In genomic region chr11:57556041-57556440, GRCh38 we compare ENCODE assay signal across 2 cellular contexts.
A peak's percentile ranks its signal among the peaks of the same experiment; 100 is the strongest.
TF ChIP-seq lines count a peak whose summit lies in the region.

No MANE protein-coding gene starts in this region.

TF ChIP-seq in GM23338, 12 proteins besides CTCF, POLR2A, EP300 and RAD21:
- TF ChIP-seq EZH2 (IDR thresholded peaks at IDR 0.05; ENCODE audit: low read depth, unreplicated experiment) (no peak), ZNF462 (CRISPR knock-in tag; IDR thresholded peaks at IDR 0.05) (no peak), ZNF331 (CRISPR knock-in tag; IDR thresholded peaks at IDR 0.05; ENCODE audit: low read depth) (no peak), JUNB (IDR thresholded peaks at IDR 0.05; ENCODE audit: unreplicated experiment) (no peak), CREB1 (CRISPR knock-in tag; IDR thresholded peaks at IDR 0.05; ENCODE audit: low read depth) (no peak), ZNF114 (CRISPR knock-in tag; IDR thresholded peaks at IDR 0.05) (no peak), STAT1 (IDR thresholded peaks at IDR 0.05; ENCODE audit: unreplicated experiment) (no peak), NANOG (IDR thresholded peaks at IDR 0.05; ENCODE audit: borderline replicate concordance) (no peak), REST (IDR thresholded peaks at IDR 0.05; ENCODE audit: unreplicated experiment) (no peak), EZH2phosphoT487 (IDR thresholded peaks at IDR 0.05; ENCODE audit: unreplicated experiment) (no peak)

TF ChIP-seq in HCT116, 20 proteins besides CTCF, POLR2A, EP300 and RAD21:
- TF ChIP-seq MAX (IDR thresholded peaks at IDR 0.05) (peak; percentile 27; the same call in 1 of the 2 replicates), EGR1 (IDR thresholded peaks at IDR 0.05; ENCODE audit: low read depth) (no peak)
